In genomic region chr22:32990187-32990586, GRCh38 we compare ENCODE assay signal across 17 cellular contexts.
DNase-seq lines count a peak whose midpoint lies in the region; ATAC-seq and TF ChIP-seq lines count a peak whose summit lies in the region.
"Had no signal": no experiment of that assay in that cellular context is flagged by ENCODE, and none has a peak within 500 bp of the region (broad histone marks: within the 10 kb centered on the region; RNA-seq: fewer than 3 reads in every experiment).

No MANE protein-coding gene starts in this region.

- H3K36me3 ChIP-seq in right atrium auricular region = no peaks in the 10 kb centered on the region

- DNase-seq in right atrium auricular region (ENCODE audit: low spot score) (peak; percentile 16), left ventricle myocardium superior (no peak), RWPE1 (ENCODE audit: low spot score) (no peak), glutamatergic neuron (no peak), immature natural killer cell (no peak), inferior parietal cortex (ENCODE audit: extremely low spot score) (no peak), KG1 (lab: John Stamatoyannopoulos, UW) (no peak)
- DNase-seq: C1 segment of cervical spinal cord; Calu3; CD4-positive, alpha-beta memory T cell; COR-L47; DMS53; DMS79 treated with DMSO at 0.1 percent for 48 hours; GF-D8; GM23248; H7; HCEC 1CT had no signal

- H3K4me1 Mint-ChIP-seq in glutamatergic neuron (ENCODE audit: low read depth, unreplicated experiment) (peaks cover 46% of the 10 kb centered on the region), immature natural killer cell (no peaks in the 10 kb centered on the region)

- POLR2A ChIA-PET in RWPE1 (lab: Yijun Ruan, JAX; ENCODE audit: low non-redundant PET) = no interaction called here

- no peak overlapping the region for H3K4me3 ChIP-seq in right atrium auricular region
- H3K4me3 ChIP-seq: GM23248 had no signal

- intact Hi-C loops in left ventricle myocardium superior (cut with micrococcal nuclease) = no loop called here

- CTCF ChIA-PET in RWPE1 (lab: Yijun Ruan, JAX) = no interaction called here

- H3K9me3 Mint-ChIP-seq in glutamatergic neuron (ENCODE audit: unreplicated experiment) (peaks cover 5% of the 10 kb centered on the region), immature natural killer cell (no peaks in the 10 kb centered on the region)
- H3K9me3 Mint-ChIP-seq: CD4-positive, alpha-beta memory T cell had no signal

- no peaks in the 10 kb centered on the region for H3K36me3 Mint-ChIP-seq in glutamatergic neuron (ENCODE audit: unreplicated experiment)
- H3K36me3 Mint-ChIP-seq in immature natural killer cell = no peaks in the 10 kb centered on the region
- H3K36me3 Mint-ChIP-seq: CD4-positive, alpha-beta memory T cell had no signal

- no peak for TF ChIP-seq CTCF in right atrium auricular region (IDR thresholded peaks at IDR 0.05)
- no peak for TF ChIP-seq CTCF in RWPE1 (conservative IDR thresholded peaks at IDR 0.05; ENCODE audit: low read depth)
- no peak for TF ChIP-seq CTCF in glutamatergic neuron (IDR thresholded peaks at IDR 0.05; ENCODE audit: partially characterized antibody, unreplicated experiment)

- no peak overlapping the region for H3K27ac ChIP-seq in right atrium auricular region
- peak overlapping the region; percentile 95 for H3K27ac ChIP-seq in RWPE1
- H3K27ac ChIP-seq: GM23248 had no signal

- H3K4me3 Mint-ChIP-seq in glutamatergic neuron (ENCODE audit: unreplicated experiment) = no peak overlapping the region
- H3K4me3 Mint-ChIP-seq in immature natural killer cell = no peak overlapping the region
- H3K4me3 Mint-ChIP-seq: CD4-positive, alpha-beta memory T cell had no signal

- H3K27me3 Mint-ChIP-seq in glutamatergic neuron (ENCODE audit: unreplicated experiment) = peaks cover 14% of the 10 kb centered on the region
- peaks cover 0 to 4% (median 0%) of the 10 kb centered on the region in 3 donors for H3K27me3 Mint-ChIP-seq in immature natural killer cell (ENCODE audit: low read depth in 3 of 3)

- H3K27me3 ChIP-seq in right atrium auricular region = no peaks in the 10 kb centered on the region

- H3K27ac Mint-ChIP-seq in glutamatergic neuron (ENCODE audit: unreplicated experiment) (peak overlapping the region; percentile 73), immature natural killer cell (no peak overlapping the region)
- H3K27ac Mint-ChIP-seq: CD4-positive, alpha-beta memory T cell had no signal

- H3K9me3 ChIP-seq in right atrium auricular region = no peaks in the 10 kb centered on the region

- H3K4me1 ChIP-seq in right atrium auricular region = peaks cover 0 to 26% of the 10 kb centered on the region in 2 donors

- ATAC-seq in left ventricle myocardium superior = no peak
